In genomic region chr1:11157867-11158266, GRCh38 we compare ENCODE assay signal across 10 cellular contexts. TPM values are rescaled to one million over a fixed set of nuclear protein-coding genes. Genes with fewer than 3 reads are reported as not detected.
DNase-seq lines count a peak whose midpoint lies in the region; ATAC-seq and TF ChIP-seq lines count a peak whose summit lies in the region.
"Had no signal": no experiment of that assay in that cellular context is flagged by ENCODE, and none has a peak within 500 bp of the region (broad histone marks: within the 10 kb centered on the region; RNA-seq: fewer than 3 reads in every experiment).

No MANE protein-coding gene starts in this region.

- peak overlapping the region; percentile 92 for H3K27ac Mint-ChIP-seq in osteocyte (ENCODE audit: unreplicated experiment)
- H3K27ac Mint-ChIP-seq: memory B cell had no signal

- TF ChIP-seq CTCF in dorsolateral prefrontal cortex (IDR thresholded peaks at IDR 0.05 in 54 of 56, conservative IDR thresholded peaks at IDR 0.05 in 2 of 56; ENCODE audit: low read depth in 1 of 56, partially characterized antibody in 56 of 56) (no peak), osteocyte (IDR thresholded peaks at IDR 0.05) (no peak)

- peaks cover 32% of the 10 kb centered on the region for H3K36me3 Mint-ChIP-seq in osteocyte (ENCODE audit: unreplicated experiment)

- ATAC-seq in GM18502 (IDR thresholded peaks at IDR 0.05; ENCODE audit: poor library complexity, unreplicated experiment): no peak
- no peak for ATAC-seq in GM19455 (IDR thresholded peaks at IDR 0.05; ENCODE audit: unreplicated experiment)
- ATAC-seq in HG03442 (IDR thresholded peaks at IDR 0.05; ENCODE audit: unreplicated experiment): no peak

- no peak overlapping the region for H3K4me3 Mint-ChIP-seq in osteocyte (ENCODE audit: unreplicated experiment)
- H3K4me3 Mint-ChIP-seq: memory B cell had no signal

- H3K9me3 Mint-ChIP-seq in osteocyte (ENCODE audit: unreplicated experiment): no peaks in the 10 kb centered on the region
- H3K9me3 Mint-ChIP-seq: memory B cell had no signal

- no peaks in the 10 kb centered on the region for H3K27me3 ChIP-seq in dorsolateral prefrontal cortex

- peak; percentile 87 for DNase-seq in DMS 273 treated with DMSO at 0.1 percent for 48 hours (lab: John Stamatoyannopoulos, UW)
- peak; percentile 56 to 83 for DNase-seq in NCI-H524 (lab: John Stamatoyannopoulos, UW)
- DNase-seq in dorsolateral prefrontal cortex: peak in 2 of 10 donors; percentile 25 to 68
- DNase-seq in osteocyte (ENCODE audit: extremely low spot score, unreplicated experiment): no peak
- no peak for DNase-seq in islet precursor cell
- DNase-seq: GDM1 had no signal

- intact Hi-C loops in dorsolateral prefrontal cortex (cut with DNase I): no loop called here

- no peaks in the 10 kb centered on the region for H3K27me3 Mint-ChIP-seq in osteocyte (ENCODE audit: unreplicated experiment)
- H3K27me3 Mint-ChIP-seq: memory B cell had no signal

- peaks cover 31% of the 10 kb centered on the region for H3K4me1 Mint-ChIP-seq in osteocyte (ENCODE audit: unreplicated experiment)

- H3K4me3 ChIP-seq in dorsolateral prefrontal cortex: no peak overlapping the region

- peak overlapping the region in 58 of 59 donors; percentile 18 to 92 (median 69) for H3K27ac ChIP-seq in dorsolateral prefrontal cortex

RNA-seq across cellular contexts. Expression of gene ANGPTL7, which starts 31.3 kb away (rescaled TPM):
- total RNA-seq in dorsolateral prefrontal cortex: 1 to 10 TPM in 10 of 120 experiments, under 1 TPM in 51, not detected in 59; 0.14 to 3.0 (median 0.56) TPM
- not detected in 2 replicates for total RNA-seq in osteocyte

RNA-seq across cellular contexts. Expression of gene EXOSC10, which starts 58.2 kb away (rescaled TPM):
- total RNA-seq in dorsolateral prefrontal cortex (100 to 1,000 TPM in 4 of 120 experiments, 10 to 100 TPM in 116; 38.5 to 121 (median 79.0) TPM), osteocyte (66.1 and 66.3 TPM in 2 replicates)

Comparison
In these comparisons a context has a peak if more than half of its experiments do, and no peak if none do; other contexts are left out.
1. DNase-seq: peak in DMS 273 treated with DMSO at 0.1 percent for 48 hours (single experiment) and NCI-H524 (2 of 2); none in osteocyte (single experiment) and islet precursor cell (single experiment).